ENCODE assay signal across 11 cellular contexts in genomic region chr16:8861563-8862308, GRCh38. TPM values are rescaled to one million over a fixed set of nuclear protein-coding genes. Genes with fewer than 3 reads are reported as not detected.
DNase-seq lines count a peak whose midpoint lies in the region; ATAC-seq, FAIRE-seq and TF ChIP-seq lines count a peak whose summit lies in the region.
"Had no signal": no experiment of that assay in that cellular context is flagged by ENCODE, and none has a peak within 500 bp of the region (broad histone marks: within the 10 kb centered on the region; RNA-seq: fewer than 3 reads in every experiment).

No MANE protein-coding gene starts in this region.

- H3K27ac ChIP-seq in HCT116 (ENCODE audit: low read depth, low read length) (no peak overlapping the region; the same call in 1 of the 2 replicates), kidney (ENCODE audit: low read depth in 2 of 2, low read length in 2 of 2) (peak overlapping the region; percentile 63 to 81), stomach smooth muscle (ENCODE audit: low read length) (peak overlapping the region; percentile 24)

- no peaks in the 10 kb centered on the region for H3K9me3 Mint-ChIP-seq in activated naive CD8-positive, alpha-beta T cell treated with anti-CD3 and anti-CD28 coated beads, Interleukin-2, amount 50 U/mL, for 24 hours

- TF ChIP-seq CTCF in HCT116 (IDR thresholded peaks at IDR 0.05 in 2 of 3, conservative IDR thresholded peaks at IDR 0.05 in 1 of 3; ENCODE audit: borderline replicate concordance in 1 of 3, insufficient read depth in 1 of 3, low read depth in 2 of 3, low read length in 2 of 3) (no peak), kidney (IDR thresholded peaks at IDR 0.05; ENCODE audit: borderline replicate concordance, extremely low read depth, insufficient read depth) (no peak)

- H3K4me2 ChIP-seq in HCT116 (ENCODE audit: low read length), result no peak overlapping the region

- peaks cover 5 to 10% of the 10 kb centered on the region in 2 experiments for H3K36me3 ChIP-seq in HCT116 (ENCODE audit: control insufficient read depth in 1 of 2, insufficient read depth in 2 of 2, low read length in 2 of 2)
- H3K36me3 ChIP-seq in kidney (ENCODE audit: control insufficient read depth in 1 of 2, insufficient read depth in 2 of 2, low read length in 2 of 2), result no peaks in the 10 kb centered on the region
- H3K36me3 ChIP-seq in stomach smooth muscle (ENCODE audit: control insufficient read depth in 2 of 2, insufficient read depth in 2 of 2, low read length in 2 of 2), result peaks cover 2 to 4% of the 10 kb centered on the region in 2 donors

- peak overlapping the region; percentile 49 for H3K27ac Mint-ChIP-seq in activated naive CD8-positive, alpha-beta T cell treated with anti-CD3 and anti-CD28 coated beads, Interleukin-2, amount 50 U/mL, for 24 hours
- H3K27ac Mint-ChIP-seq: activated CD4-positive, alpha-beta T cell treated with anti-CD3 and anti-CD28 coated beads for 36 hours had no signal

- H3K4me3 Mint-ChIP-seq in activated naive CD8-positive, alpha-beta T cell treated with anti-CD3 and anti-CD28 coated beads, Interleukin-2, amount 50 U/mL, for 24 hours, result no peak overlapping the region
- H3K4me3 Mint-ChIP-seq: activated CD4-positive, alpha-beta T cell treated with anti-CD3 and anti-CD28 coated beads for 36 hours had no signal

- H3K9me2 ChIP-seq in HCT116 (ENCODE audit: insufficient read depth), result no peaks in the 10 kb centered on the region

- POLR2A ChIA-PET in HCT116 (lab: Charles Lee), result no interaction called here

- H4K20me1 ChIP-seq in HCT116 (ENCODE audit: insufficient read depth), result no peaks in the 10 kb centered on the region; the same call in 1 of the 2 replicates

- intact Hi-C loops in HCT116 (cut with micrococcal nuclease) (no loop called here), kidney (cut with DNase I) (no loop called here)

- H3K4me1 ChIP-seq in HCT116 (ENCODE audit: control insufficient read depth in 1 of 2, insufficient read depth in 2 of 2, low read length in 2 of 2) (peaks cover 33 to 38% of the 10 kb centered on the region in 2 experiments), kidney (ENCODE audit: control insufficient read depth in 1 of 2, insufficient read depth in 1 of 2, low read depth in 1 of 2, low read length in 2 of 2) (peaks cover 42 to 52% of the 10 kb centered on the region in 2 donors), stomach smooth muscle (ENCODE audit: control insufficient read depth, insufficient read depth, low read length) (peaks cover 41% of the 10 kb centered on the region)

- H3K27me3 Mint-ChIP-seq in activated naive CD8-positive, alpha-beta T cell treated with anti-CD3 and anti-CD28 coated beads, Interleukin-2, amount 50 U/mL, for 24 hours, result no peaks in the 10 kb centered on the region
- H3K27me3 Mint-ChIP-seq: activated CD4-positive, alpha-beta T cell treated with anti-CD3 and anti-CD28 coated beads for 36 hours had no signal

- no peaks in the 10 kb centered on the region for H3K9me3 ChIP-seq in HCT116 (ENCODE audit: control insufficient read depth in 1 of 2, insufficient read depth in 1 of 2, low read depth in 1 of 2, low read length in 2 of 2)
- H3K9me3 ChIP-seq in kidney (ENCODE audit: control insufficient read depth in 1 of 2, low read length in 2 of 2), result no peaks in the 10 kb centered on the region
- H3K9me3 ChIP-seq in stomach smooth muscle (ENCODE audit: control insufficient read depth in 2 of 2, low read length in 2 of 2), result no peaks in the 10 kb centered on the region

- ATAC-seq in HCT116, result no peak
- ATAC-seq in activated naive CD8-positive, alpha-beta T cell treated with anti-CD3 and anti-CD28 coated beads, Interleukin-2, amount 50 U/mL, for 24 hours, result no peak
- no peak for ATAC-seq in HG02642 (IDR thresholded peaks at IDR 0.05; ENCODE audit: poor library complexity, unreplicated experiment)
- ATAC-seq in GM18517 (IDR thresholded peaks at IDR 0.05; ENCODE audit: unreplicated experiment), result no peak
- ATAC-seq in GM21390 (IDR thresholded peaks at IDR 0.05; ENCODE audit: unreplicated experiment), result no peak
- ATAC-seq: activated CD4-positive, alpha-beta T cell treated with anti-CD3 and anti-CD28 coated beads for 36 hours had no signal

- no peak overlapping the region for H3K4me3 ChIP-seq in HCT116 (replicated peaks in 1 of 2; ENCODE audit: low read depth in 1 of 2, low read length in 2 of 2)
- H3K4me3 ChIP-seq in kidney (ENCODE audit: low read length in 2 of 2), result no peak overlapping the region
- H3K4me3 ChIP-seq in stomach smooth muscle (ENCODE audit: low read length in 2 of 2), result no peak overlapping the region
- H3K4me3 ChIP-seq: lung had no signal

- peaks cover 13% of the 10 kb centered on the region for H3K36me3 Mint-ChIP-seq in activated naive CD8-positive, alpha-beta T cell treated with anti-CD3 and anti-CD28 coated beads, Interleukin-2, amount 50 U/mL, for 24 hours (ENCODE audit: low read depth)

- no TSS peak for BruUV-seq in HCT116 (replicated peaks; lab: Mats Ljungman, UMichigan)

- CTCF ChIA-PET in HCT116 (lab: Charles Lee), result no interaction called here

- no peaks in the 10 kb centered on the region for H3K27me3 ChIP-seq in HCT116 (ENCODE audit: insufficient read depth, low read length)
- H3K27me3 ChIP-seq in stomach smooth muscle (ENCODE audit: control insufficient read depth in 1 of 2, insufficient read depth in 2 of 2, low read length in 2 of 2), result peaks cover 2 to 5% of the 10 kb centered on the region in 2 donors

- H3K79me2 ChIP-seq in HCT116 (ENCODE audit: insufficient read depth, low read length), result peaks cover 83% of the 10 kb centered on the region

- DNase-seq in HCT116 (ENCODE audit: low read depth, low spot score), result no peak
- no peak for DNase-seq in activated naive CD8-positive, alpha-beta T cell treated with anti-CD3 and anti-CD28 coated beads, Interleukin-2, amount 50 U/mL, for 24 hours
- peak; percentile 84 for DNase-seq in kidney
- DNase-seq: activated CD4-positive, alpha-beta T cell treated with anti-CD3 and anti-CD28 coated beads for 36 hours; NCI-H1436 treated with DMSO at 0.1 percent for 48 hours had no signal

- no peak for TF ChIP-seq POLR2A in HCT116 (IDR thresholded peaks at IDR 0.05; ENCODE audit: borderline replicate concordance, extremely low read depth, insufficient read depth, insufficient read length)

- no peak for TF ChIP-seq RAD21 in HCT116 (IDR thresholded peaks at IDR 0.05; ENCODE audit: low read depth)

- FAIRE-seq in kidney (lab: Jason Lieb, UNC), result no peak
- FAIRE-seq: astrocyte had no signal

- RAD21 ChIA-PET in HCT116 (lab: Charles Lee; ENCODE audit: low non-redundant PET in 1 of 2, low total read pairs in 2 of 2, uncharacterized antibody in 2 of 2, unreplicated experiment in 2 of 2), result no interaction called here

- H3K4me1 Mint-ChIP-seq in activated naive CD8-positive, alpha-beta T cell treated with anti-CD3 and anti-CD28 coated beads, Interleukin-2, amount 50 U/mL, for 24 hours, result peaks cover 31% of the 10 kb centered on the region

- no peak overlapping the region for H3K9ac ChIP-seq in HCT116 (ENCODE audit: low read length)
- peak overlapping the region in 1 of 2 donors; percentile 3 for H3K9ac ChIP-seq in kidney (ENCODE audit: low read length in 2 of 2)
- H3K9ac ChIP-seq in stomach smooth muscle (ENCODE audit: low read length in 2 of 2), result no peak overlapping the region

- no peak overlapping the region for H2AFZ ChIP-seq in HCT116 (ENCODE audit: low read depth, low read length, poor library complexity, severe bottlenecking)

TF ChIP-seq in HCT116, 20 proteins besides CTCF, POLR2A, EP300 and RAD21:
- TF ChIP-seq FOSL1 (IDR thresholded peaks at IDR 0.05; ENCODE audit: low read depth) (no peak), MAX (IDR thresholded peaks at IDR 0.05) (0 out of 2 replicates have a peak, but pooled peaks have one; percentile 17), EZH2 (IDR thresholded peaks at IDR 0.05) (no peak)

RNA-seq across cellular contexts. Expression of gene CARHSP1, which starts 7.1 kb away (rescaled TPM):
- total RNA-seq in HCT116 (2021; ENCODE audit: unreplicated experiment) (79.7 TPM), kidney (134 TPM)
- polyA plus RNA-seq in HCT116 (2012), result 116 and 137 TPM in 2 replicates
- polyA plus RNA-seq in kidney (ENCODE audit: insufficient read depth, low read depth, low replicate concordance), result 130 TPM

RNA-seq across cellular contexts. Expression of gene LITAFD, which starts 20.4 kb away (rescaled TPM):
- total RNA-seq in HCT116 (2021; ENCODE audit: unreplicated experiment), result not detected
- not detected in 2 replicates for polyA plus RNA-seq in HCT116 (2012)
- not detected for total RNA-seq in kidney
- polyA plus RNA-seq in kidney (ENCODE audit: insufficient read depth, low read depth, low replicate concordance), result not detected
- total RNA-seq: activated CD4-positive, alpha-beta T cell treated with anti-CD3 and anti-CD28 coated beads for 36 hours; astrocyte; lung had no signal
- polyA plus RNA-seq: lung had no signal
